Comparison of ENCODE assay signal across 8 cellular contexts in the genomic region with DNA sequence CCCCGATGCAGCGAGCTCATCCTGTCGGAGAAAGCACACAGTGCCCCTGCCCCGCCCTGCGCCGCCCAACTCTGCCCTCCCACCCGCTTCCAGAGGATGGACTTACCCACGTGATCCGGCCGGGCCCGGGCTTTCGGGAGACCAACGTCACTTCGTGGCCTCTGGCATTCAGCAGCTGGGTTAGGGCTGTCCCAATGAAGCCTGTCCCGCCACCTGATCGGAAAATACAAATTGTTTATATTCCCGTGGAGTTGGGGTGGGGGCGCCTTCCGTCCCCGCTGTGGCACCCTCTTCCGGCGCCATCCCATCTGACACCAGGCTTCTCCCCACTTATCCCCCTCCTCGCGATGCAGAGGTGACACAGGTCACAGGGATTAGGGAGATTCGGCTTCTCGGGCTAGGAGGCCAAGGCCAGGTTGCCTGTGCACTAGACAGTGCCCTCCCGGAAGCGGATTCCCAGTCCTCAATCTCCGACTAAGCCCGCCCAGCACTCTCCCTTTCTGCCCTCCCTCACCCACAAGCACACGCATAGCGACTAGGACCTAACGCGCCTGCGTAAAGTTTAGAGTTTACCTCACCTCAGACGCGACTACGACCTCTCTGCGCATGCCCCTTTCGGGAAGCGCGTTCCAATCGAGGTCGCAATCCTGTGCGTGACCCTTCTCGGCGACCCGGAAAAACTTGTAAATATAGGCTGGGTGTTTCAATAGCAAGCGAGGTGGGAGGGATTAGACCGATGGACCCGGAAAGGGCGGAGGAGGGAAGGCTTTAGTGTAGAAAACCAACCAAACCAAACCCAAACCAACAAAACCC. TPM values are rescaled to one million over a fixed set of nuclear protein-coding genes. Genes with fewer than 3 reads are reported as not detected.
A peak's percentile ranks its signal among the peaks of the same experiment; 100 is the strongest.
DNase-seq lines count a peak whose midpoint lies in the region; ATAC-seq, FAIRE-seq and TF ChIP-seq lines count a peak whose summit lies in the region.

A gene with protein sequence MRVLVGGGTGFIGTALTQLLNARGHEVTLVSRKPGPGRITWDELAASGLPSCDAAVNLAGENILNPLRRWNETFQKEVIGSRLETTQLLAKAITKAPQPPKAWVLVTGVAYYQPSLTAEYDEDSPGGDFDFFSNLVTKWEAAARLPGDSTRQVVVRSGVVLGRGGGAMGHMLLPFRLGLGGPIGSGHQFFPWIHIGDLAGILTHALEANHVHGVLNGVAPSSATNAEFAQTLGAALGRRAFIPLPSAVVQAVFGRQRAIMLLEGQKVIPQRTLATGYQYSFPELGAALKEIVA (minus strand): TSS at position 537 of the 813 bp plus-strand sequence. CDS start 7 bp downstream, at position 530.

- peak within 1 kb of the TSS; percentile 99 for H3K27ac Mint-ChIP-seq in activated T-cell treated with anti-CD3 and anti-CD28 coated beads, Interleukin-2, amount 50 U/mL, for 72 hours

- peak in 3 of 6 experiments; percentile 4 to 26 (median 20) for TF ChIP-seq CTCF in esophagus squamous epithelium (IDR thresholded peaks at IDR 0.05)

- no peaks in the 10 kb centered on the region for H3K27me3 ChIP-seq in esophagus squamous epithelium

- H3K9me3 Mint-ChIP-seq in activated T-cell treated with anti-CD3 and anti-CD28 coated beads, Interleukin-2, amount 50 U/mL, for 72 hours: no peaks in the 10 kb centered on the region

- DNase-seq in DMS79 treated with DMSO at 0.1 percent for 48 hours (lab: John Stamatoyannopoulos, UW) (peak; percentile 100), RCC 7860 (ENCODE audit: low spot score) (peak; percentile 92), esophagus squamous epithelium (lab: John Stamatoyannopoulos, UW) (peak; percentile 83), myocyte (ENCODE audit: low read depth) (peak; percentile 100)
- peak; percentile 95 to 97 for DNase-seq in activated T-cell treated with anti-CD3 and anti-CD28 coated beads, Interleukin-2, amount 50 U/mL, for 72 hours
- peak; percentile 91 to 96 for DNase-seq in stimulated activated CD8-positive, alpha-beta memory T cell treated with anti-CD3 and anti-CD28 coated beads, Interleukin-7, amount 100 ng/mL, for 48 hours (ENCODE audit: extremely low read depth in 1 of 2, low read depth in 1 of 2)

- ATAC-seq in GM21786 (IDR thresholded peaks at IDR 0.05; ENCODE audit: unreplicated experiment): peak; percentile 90
- peak; percentile 90 for ATAC-seq in activated T-cell treated with anti-CD3 and anti-CD28 coated beads, Interleukin-2, amount 50 U/mL, for 72 hours (replicated peaks in 1 of 2)

- H3K4me3 Mint-ChIP-seq in activated T-cell treated with anti-CD3 and anti-CD28 coated beads, Interleukin-2, amount 50 U/mL, for 72 hours: peak within 1 kb of the TSS; percentile 97

- H3K4me3 ChIP-seq in esophagus squamous epithelium: peak within 1 kb of the TSS; percentile 59 to 85 (median 73)

- 0% methylated on average over 3 to 31 of the region's 52 CpGs for WGBS in esophagus squamous epithelium, 2 donors

- H3K9me3 ChIP-seq in KOPT-K1 (ENCODE audit: insufficient read depth, low read length, poor library complexity, severe bottlenecking) (no peaks in the 10 kb centered on the region), esophagus squamous epithelium (no peaks in the 10 kb centered on the region)

- peaks cover 43% of the 10 kb centered on the region for H3K4me1 Mint-ChIP-seq in activated T-cell treated with anti-CD3 and anti-CD28 coated beads, Interleukin-2, amount 50 U/mL, for 72 hours (ENCODE audit: low read depth)

- peaks cover 17 to 48% (median 21%) of the 10 kb centered on the region in 3 donors for H3K4me1 ChIP-seq in esophagus squamous epithelium

- H3K27ac ChIP-seq in KOPT-K1 (ENCODE audit: low read depth, low read length, poor library complexity, severe bottlenecking): peak within 1 kb of the TSS; percentile 88
- H3K27ac ChIP-seq in esophagus squamous epithelium: peak within 1 kb of the TSS; percentile 97 to 99 (median 99)

- TF ChIP-seq POLR2A in esophagus squamous epithelium (IDR thresholded peaks at IDR 0.05): peak in 3 of 4 donors; percentile 77 to 90 (median 90)

- intact Hi-C loops in esophagus squamous epithelium (cut with DNase I): no loop called here

- no peaks in the 10 kb centered on the region for H3K27me3 Mint-ChIP-seq in activated T-cell treated with anti-CD3 and anti-CD28 coated beads, Interleukin-2, amount 50 U/mL, for 72 hours (ENCODE audit: low read depth)

- H3K36me3 Mint-ChIP-seq in activated T-cell treated with anti-CD3 and anti-CD28 coated beads, Interleukin-2, amount 50 U/mL, for 72 hours (ENCODE audit: insufficient read depth in 2 of 2): peaks cover 10 to 13% of the 10 kb centered on the region in 2 donors

- peak; percentile 74 for FAIRE-seq in RCC 7860 (lab: Jason Lieb, UNC)

- H3K36me3 ChIP-seq in KOPT-K1 (ENCODE audit: insufficient read depth, low read length) (peaks cover 38% of the 10 kb centered on the region), esophagus squamous epithelium (peaks cover 14 to 42% (median 22%) of the 10 kb centered on the region in 3 donors)

RNA-seq across cellular contexts. Expression of the gene that starts here (rescaled TPM):
- 10 to 100 TPM; 38.5 to 44.8 TPM for total RNA-seq in activated T-cell treated with anti-CD3 and anti-CD28 coated beads, Interleukin-2, amount 50 U/mL, for 72 hours
- 10 to 100 TPM; 16.1 to 36.0 (median 20.4) TPM for total RNA-seq in esophagus squamous epithelium
- 24.2 and 27.5 TPM in 2 replicates for total RNA-seq in myocyte
- 61.6 TPM for polyA plus RNA-seq in myocyte (2012)

Comparison
In these comparisons a context has a peak if more than half of its experiments do, and no peak if none do; other contexts are left out.
1. Peak in every context shown above with its lines: DNase-seq, ATAC-seq, H3K4me3 ChIP-seq and H3K27ac ChIP-seq.